Comparison of ENCODE assay signal across 1 cellular context in genomic region chr16:12680531-12680930, GRCh38.
TF ChIP-seq lines count a peak whose summit lies in the region.

No MANE protein-coding gene starts in this region.

TF ChIP-seq in HepG2, 621 proteins besides CTCF, POLR2A, EP300 and RAD21 (continued from another document):
- no peak for TF ChIP-seq E2F1 (CRISPR knock-in tag; IDR thresholded peaks at IDR 0.05)
- TF ChIP-seq KAT8 (CRISPR knock-in tag; IDR thresholded peaks at IDR 0.05) = no peak
- no peak for TF ChIP-seq ZNF724P (CRISPR knock-in tag; IDR thresholded peaks at IDR 0.05; ENCODE audit: borderline replicate concordance)
